In genomic region chr3:196772897-196773296, GRCh38 we compare ENCODE assay signal across 1 cellular context.
TF ChIP-seq lines count a peak whose summit lies in the region.

No MANE protein-coding gene starts in this region.

TF ChIP-seq in GM23338, 12 proteins besides CTCF, POLR2A, EP300 and RAD21 (continued from another document):
- TF ChIP-seq ZNF462 (CRISPR knock-in tag; IDR thresholded peaks at IDR 0.05): no peak
- TF ChIP-seq NANOG (IDR thresholded peaks at IDR 0.05; ENCODE audit: borderline replicate concordance): no peak
- TF ChIP-seq JUNB (IDR thresholded peaks at IDR 0.05; ENCODE audit: unreplicated experiment): no peak
- no peak for TF ChIP-seq POLR2AphosphoS5 (IDR thresholded peaks at IDR 0.05; ENCODE audit: low read depth)
- no peak for TF ChIP-seq ZNF331 (CRISPR knock-in tag; IDR thresholded peaks at IDR 0.05; ENCODE audit: low read depth)
- TF ChIP-seq ETS1 (IDR thresholded peaks at IDR 0.05): no peak
- TF ChIP-seq EZH2 (IDR thresholded peaks at IDR 0.05; ENCODE audit: low read depth, unreplicated experiment): no peak
- no peak for TF ChIP-seq REST (IDR thresholded peaks at IDR 0.05; ENCODE audit: unreplicated experiment)
- no peak for TF ChIP-seq STAT1 (IDR thresholded peaks at IDR 0.05; ENCODE audit: unreplicated experiment)
- TF ChIP-seq ZNF114 (CRISPR knock-in tag; IDR thresholded peaks at IDR 0.05): no peak
TF ChIP-seq in GM23338: peak in this region for 0.
